Comparison of ENCODE assay signal across 14 cellular contexts in genomic region chr5:131194725-131195124, GRCh38. TPM values are rescaled to one million over a fixed set of nuclear protein-coding genes. Genes with fewer than 3 reads are reported as not detected.
DNase-seq lines count a peak whose midpoint lies in the region; ATAC-seq and TF ChIP-seq lines count a peak whose summit lies in the region.
"Had no signal": no experiment of that assay in that cellular context is flagged by ENCODE, and none has a peak within 500 bp of the region (broad histone marks: within the 10 kb centered on the region; RNA-seq: fewer than 3 reads in every experiment).

No MANE protein-coding gene starts in this region.

- no peak overlapping the region for H3K14ac ChIP-seq in trophoblast cell (ENCODE audit: low read length)

- CTCF ChIA-PET in CD8-positive, alpha-beta T cell (lab: Charles Lee) = interaction anchor here (2.6 kb wide), 1 partner anchor 187 kb away, joined by 7 read pairs; no protein-coding TSS in a partner anchor

- H4K91ac ChIP-seq in trophoblast cell (ENCODE audit: low read depth, low read length) = no peak overlapping the region

- H3K27me3 ChIP-seq in CD8-positive, alpha-beta T cell (ENCODE audit: insufficient read depth, low read length) = no peaks in the 10 kb centered on the region
- H3K27me3 ChIP-seq in trophoblast cell (ENCODE audit: insufficient read depth, low read length) (no peaks in the 10 kb centered on the region), left ventricle myocardium inferior (ENCODE audit: low read depth) (no peaks in the 10 kb centered on the region)
- H3K27me3 ChIP-seq: BLaER1 had no signal

- H3K4me1 Mint-ChIP-seq in CD8-positive, alpha-beta T cell (ENCODE audit: low read depth) = peaks cover 16% of the 10 kb centered on the region

- intact Hi-C loops in CD8-positive, alpha-beta T cell (cut with DNase I, micrococcal nuclease) = no loop called here
- intact Hi-C loops in left colon (cut with DNase I, micrococcal nuclease) = no loop called here
- intact Hi-C loops in left ventricle myocardium inferior (cut with micrococcal nuclease) = no loop called here

- H3K4me3 ChIP-seq in CD8-positive, alpha-beta T cell (ENCODE audit: low read depth, low read length) = no peak overlapping the region
- H3K4me3 ChIP-seq in trophoblast cell (ENCODE audit: low read depth, low read length) = no peak overlapping the region
- no peak overlapping the region for H3K4me3 ChIP-seq in left ventricle myocardium inferior
- H3K4me3 ChIP-seq: BLaER1 had no signal

- no peak overlapping the region for H3K4me3 Mint-ChIP-seq in CD8-positive, alpha-beta T cell
- H3K4me3 Mint-ChIP-seq: HFFc6 had no signal

- H2BK12ac ChIP-seq in trophoblast cell (ENCODE audit: low read length) = no peak overlapping the region

- no peaks in the 10 kb centered on the region for H3K9me3 ChIP-seq in CD8-positive, alpha-beta T cell (ENCODE audit: low read length)
- H3K9me3 ChIP-seq in trophoblast cell (ENCODE audit: insufficient read depth, low read depth, low read length) (no peaks in the 10 kb centered on the region), left ventricle myocardium inferior (replicated peaks) (no peaks in the 10 kb centered on the region)
- H3K9me3 ChIP-seq: BLaER1 had no signal

- POLR2A ChIA-PET in CD8-positive, alpha-beta T cell (lab: Charles Lee) = no interaction called here

- no peak overlapping the region for H2BK120ac ChIP-seq in trophoblast cell (ENCODE audit: insufficient read depth, low read length, poor library complexity)

- H4K8ac ChIP-seq in trophoblast cell (ENCODE audit: low read depth, low read length) = no peak overlapping the region

- no peak for DNase-seq in CD8-positive, alpha-beta T cell
- DNase-seq in NCI-H69 (lab: John Stamatoyannopoulos, UW) (peak; percentile 20), left colon (peak in 1 of 2 donors; percentile 20), trophoblast cell (no peak), left ventricle myocardium inferior (no peak), RKO (ENCODE audit: low spot score) (no peak)
- DNase-seq: 8988T, AML-193, DMS53, GF-D8, HCEC 1CT, HFFc6 had no signal

- H3K79me1 ChIP-seq in trophoblast cell (ENCODE audit: low read length) = no peaks in the 10 kb centered on the region

- H3K18ac ChIP-seq in trophoblast cell (ENCODE audit: low read length) = no peak overlapping the region

- no peaks in the 10 kb centered on the region for H3K4me1 ChIP-seq in CD8-positive, alpha-beta T cell (ENCODE audit: insufficient read depth, low read length)
- H3K4me1 ChIP-seq in trophoblast cell (ENCODE audit: control insufficient read depth in 1 of 2, insufficient read depth in 2 of 2, low read length in 2 of 2) = peaks cover 0 to 5% of the 10 kb centered on the region in 2 experiments
- H3K4me1 ChIP-seq in left ventricle myocardium inferior = no peaks in the 10 kb centered on the region
- H3K4me1 ChIP-seq: BLaER1 had no signal

- H3K4me2 ChIP-seq in trophoblast cell (ENCODE audit: low read length) = no peak overlapping the region
- H3K4me2 ChIP-seq: BLaER1 had no signal

- no peak for TF ChIP-seq CTCF in CD8-positive, alpha-beta T cell (IDR thresholded peaks at IDR 0.05)
- TF ChIP-seq CTCF in left ventricle myocardium inferior (IDR thresholded peaks at IDR 0.05; ENCODE audit: borderline replicate concordance) = no peak

- H3K9me3 Mint-ChIP-seq in CD8-positive, alpha-beta T cell = no peaks in the 10 kb centered on the region
- H3K9me3 Mint-ChIP-seq: HFFc6 had no signal

- H2BK5ac ChIP-seq in trophoblast cell (ENCODE audit: low read depth, low read length, poor library complexity) = peak overlapping the region; percentile 43

- no peak for ATAC-seq in CD8-positive, alpha-beta T cell
- ATAC-seq in left colon = peak; percentile 82
- no peak for ATAC-seq in GM19452 (IDR thresholded peaks at IDR 0.05; ENCODE audit: unreplicated experiment)

- peak overlapping the region; percentile 37 for H3K27ac Mint-ChIP-seq in CD8-positive, alpha-beta T cell
- H3K27ac Mint-ChIP-seq: HFFc6 had no signal

- no peak overlapping the region for H3K9ac ChIP-seq in trophoblast cell (ENCODE audit: low read length)
- H3K9ac ChIP-seq: BLaER1 had no signal

- no peaks in the 10 kb centered on the region for H3K36me3 ChIP-seq in CD8-positive, alpha-beta T cell (ENCODE audit: insufficient read depth, low read length)
- H3K36me3 ChIP-seq in trophoblast cell (ENCODE audit: control insufficient read depth in 1 of 2, insufficient read depth in 2 of 2, low read length in 2 of 2) (no peaks in the 10 kb centered on the region), left ventricle myocardium inferior (peaks cover 2% of the 10 kb centered on the region)

- no peak overlapping the region for H3K4ac ChIP-seq in trophoblast cell (ENCODE audit: low read depth, low read length)

- WGBS in trophoblast cell (ENCODE audit: extremely low coverage, insufficient coverage, insufficient read length) = no CpG with 5 or more reads among the region's 5 CpGs

- no peaks in the 10 kb centered on the region for H3K27me3 Mint-ChIP-seq in CD8-positive, alpha-beta T cell (ENCODE audit: low read depth)

- no peak overlapping the region for H2AFZ ChIP-seq in trophoblast cell (ENCODE audit: insufficient read depth, low read length, poor library complexity)

- H2AK5ac ChIP-seq in trophoblast cell (ENCODE audit: low read length) = no peak overlapping the region

- no peak overlapping the region for H3K27ac ChIP-seq in CD8-positive, alpha-beta T cell (ENCODE audit: low read depth, low read length)
- H3K27ac ChIP-seq in trophoblast cell (ENCODE audit: low read depth, low read length) (no peak overlapping the region), left ventricle myocardium inferior (replicated peaks) (no peak overlapping the region)
- H3K27ac ChIP-seq: BLaER1 had no signal

- H4K12ac ChIP-seq in trophoblast cell (ENCODE audit: low read depth, low read length) = no peak overlapping the region

- no peak overlapping the region for H3K23ac ChIP-seq in trophoblast cell (ENCODE audit: low read length)

- no peaks in the 10 kb centered on the region for H3K79me2 ChIP-seq in trophoblast cell (ENCODE audit: control insufficient read depth, insufficient read depth, low read length, poor library complexity)

- peaks cover 19% of the 10 kb centered on the region for H3K36me3 Mint-ChIP-seq in CD8-positive, alpha-beta T cell

RNA-seq across cellular contexts. Expression of gene LYRM7, which starts 24.0 kb away (rescaled TPM):
- total RNA-seq in CD8-positive, alpha-beta T cell = 1 to 10 TPM; 8.7 to 8.9 TPM
- total RNA-seq in left colon (10 to 100 TPM; 10.8 to 12.3 TPM), left ventricle myocardium inferior (33.0 TPM)
- polyA plus RNA-seq in trophoblast cell (2013) = 3.2 TPM in 2 replicates

RNA-seq across cellular contexts. Expression of gene HINT1, which starts 29.7 kb away (rescaled TPM):
- 100 to 1,000 TPM; 243 to 252 TPM for total RNA-seq in CD8-positive, alpha-beta T cell
- 100 to 1,000 TPM; 303 to 318 TPM for total RNA-seq in left colon
- polyA plus RNA-seq in trophoblast cell (2013) = 262 and 267 TPM in 2 replicates
- 155 TPM for total RNA-seq in left ventricle myocardium inferior
